Comparison of ENCODE assay signal across 5 cellular contexts in genomic region chr2:220626603-220627002, GRCh38.
"Had no signal": no experiment of that assay in that cellular context is flagged by ENCODE, and none has a peak within 500 bp of the region (broad histone marks: within the 10 kb centered on the region; RNA-seq: fewer than 3 reads in every experiment).

No MANE protein-coding gene starts in this region.

- H3K9me3 Mint-ChIP-seq: H9, IgD-negative memory B cell had no signal

- H3K4me3 Mint-ChIP-seq: H9, IgD-negative memory B cell had no signal

- H3K27me3 Mint-ChIP-seq: IgD-negative memory B cell had no signal

- H3K27ac Mint-ChIP-seq: H9, IgD-negative memory B cell had no signal

- H3K36me3 Mint-ChIP-seq: IgD-negative memory B cell had no signal

- DNase-seq: GOT3, H9, HCEC 1CT, KBM-7 had no signal

- H3K4me1 Mint-ChIP-seq: H9, IgD-negative memory B cell had no signal
